In the genomic region with DNA sequence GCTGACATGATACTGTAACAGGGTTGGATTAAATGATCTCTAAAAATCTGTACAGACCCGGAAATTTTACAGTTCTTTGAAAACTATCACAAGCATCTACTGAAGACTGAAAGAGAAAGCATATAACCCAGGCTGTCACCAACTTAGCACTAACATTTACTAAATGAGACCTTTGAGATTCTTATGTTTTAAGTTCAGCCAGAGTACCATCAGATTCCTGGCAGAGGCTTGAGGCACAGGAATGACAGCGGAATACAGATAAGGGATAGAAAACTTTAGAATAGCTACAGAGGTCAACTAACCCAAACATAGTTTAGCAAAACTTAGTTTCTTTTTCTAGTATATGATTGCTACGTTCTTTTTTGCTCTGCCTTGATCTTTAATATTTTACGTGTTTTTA, we compare ENCODE assay signal across 19 cellular contexts.
DNase-seq lines count a peak whose midpoint lies in the region; ATAC-seq and TF ChIP-seq lines count a peak whose summit lies in the region.
"Had no signal": no experiment of that assay in that cellular context is flagged by ENCODE, and none has a peak within 500 bp of the region (broad histone marks: within the 10 kb centered on the region; RNA-seq: fewer than 3 reads in every experiment).

No MANE protein-coding gene starts in this region.

- H3K4me3 ChIP-seq in fibroblast of pulmonary artery (replicated peaks; ENCODE audit: low read depth, low read length) (peak overlapping the region; percentile 11), lower lobe of right lung (peak overlapping the region; percentile 0), subcutaneous abdominal adipose tissue (ENCODE audit: low read depth in 1 of 5, low read length in 5 of 5) (peak overlapping the region in 3 of 5 donors; percentile 17 to 28 (median 17)), WERI-Rb-1 (ENCODE audit: low read depth, low read length) (no peak overlapping the region)
- H3K4me3 ChIP-seq: BLaER1 treated with 17β-estradiol and CSF1 and Interleukin-3, amounts not matched to agents 10 nM and 100 nM; breast epithelium; Peyer's patch had no signal

- H3K27ac ChIP-seq in lower lobe of right lung (peak overlapping the region; percentile 46), subcutaneous abdominal adipose tissue (ENCODE audit: low read depth, low read length) (peak overlapping the region; percentile 65), WERI-Rb-1 (no peak overlapping the region)
- H3K27ac ChIP-seq: BLaER1 treated with 17β-estradiol and CSF1 and Interleukin-3, amounts not matched to agents 10 nM and 100 nM; breast epithelium had no signal

- peak overlapping the region in 3 of 5 donors; percentile 15 to 39 (median 15) for H3K9ac ChIP-seq in subcutaneous abdominal adipose tissue (ENCODE audit: low read length in 5 of 5)
- H3K9ac ChIP-seq: BLaER1 treated with 17β-estradiol and CSF1 and Interleukin-3, amounts not matched to agents 10 nM and 100 nM had no signal

- peaks cover 10% of the 10 kb centered on the region for H3K4me1 ChIP-seq in lower lobe of right lung
- H3K4me1 ChIP-seq in subcutaneous abdominal adipose tissue (ENCODE audit: control insufficient read depth in 5 of 5, insufficient read depth in 5 of 5, low read length in 5 of 5), result peaks cover 0 to 31% (median 19%) of the 10 kb centered on the region in 5 donors
- H3K4me1 ChIP-seq: breast epithelium, Peyer's patch had no signal

- H3K9me3 ChIP-seq in lower lobe of right lung (no peaks in the 10 kb centered on the region), subcutaneous abdominal adipose tissue (ENCODE audit: control insufficient read depth in 5 of 5, low read length in 5 of 5) (no peaks in the 10 kb centered on the region), WERI-Rb-1 (ENCODE audit: severe bottlenecking) (no peaks in the 10 kb centered on the region)
- H3K9me3 ChIP-seq: breast epithelium, Peyer's patch had no signal

- DNase-seq in amniotic epithelial cell (ENCODE audit: low read depth), result peak; percentile 59
- peak; percentile 48 for DNase-seq in fibroblast of pulmonary artery (ENCODE audit: low read depth)
- no peak for DNase-seq in lower lobe of right lung
- DNase-seq in 8988T, result no peak
- DNase-seq in AML-193 (lab: John Stamatoyannopoulos, UW), result no peak
- DNase-seq in NCI-H82 treated with DMSO at 0.1 percent for 48 hours (lab: John Stamatoyannopoulos, UW; ENCODE audit: unreplicated experiment), result no peak
- no peak for DNase-seq in WERI-Rb-1
- DNase-seq: activated CD4-positive, CD25-positive, alpha-beta regulatory T cell; activated gamma-delta T cell; DND-41; effector memory CD8-positive, alpha-beta T cell; GOT3; naive thymus-derived CD8-positive, alpha-beta T cell; NCI-H2029 treated with DMSO at 0.1 percent for 48 hours; NCI-H526 treated with DMSO at 0.1 percent for 48 hours; Peyer's patch had no signal

- peak in 1 of 2 donors; percentile 28 for ATAC-seq in lower lobe of right lung
- ATAC-seq: effector memory CD8-positive, alpha-beta T cell; naive thymus-derived CD8-positive, alpha-beta T cell had no signal

- H3K36me3 ChIP-seq in lower lobe of right lung (no peaks in the 10 kb centered on the region), subcutaneous abdominal adipose tissue (ENCODE audit: control insufficient read depth in 5 of 5, insufficient read depth in 5 of 5, low read length in 5 of 5) (peaks cover 0 to 12% (median 3%) of the 10 kb centered on the region in 5 donors), WERI-Rb-1 (no peaks in the 10 kb centered on the region; the same call in 1 of the 2 replicates)
- H3K36me3 ChIP-seq: breast epithelium, Peyer's patch had no signal

- intact Hi-C loops in lower lobe of right lung (cut with DNase I), result no loop called here

- TF ChIP-seq CTCF in fibroblast of pulmonary artery (IDR thresholded peaks at IDR 0.05; ENCODE audit: low read length, missing control alignments) (no peak), lower lobe of right lung (IDR thresholded peaks at IDR 0.05) (no peak), WERI-Rb-1 (IDR thresholded peaks at IDR 0.05; ENCODE audit: low read depth, low read length) (no peak)

- H3K27me3 ChIP-seq in lower lobe of right lung (ENCODE audit: low read depth), result no peaks in the 10 kb centered on the region
- no peaks in the 10 kb centered on the region for H3K27me3 ChIP-seq in subcutaneous abdominal adipose tissue (ENCODE audit: control insufficient read depth in 5 of 5, insufficient read depth in 4 of 5, low read length in 5 of 5)
- H3K27me3 ChIP-seq in WERI-Rb-1 (ENCODE audit: insufficient read depth, low read depth, severe bottlenecking), result no peaks in the 10 kb centered on the region
- H3K27me3 ChIP-seq: BLaER1 treated with 17β-estradiol and CSF1 and Interleukin-3, amounts not matched to agents 10 nM and 100 nM; breast epithelium; Peyer's patch had no signal

Comparison
In these comparisons a context has a peak if more than half of its experiments do, and no peak if none do; other contexts are left out.
1. DNase-seq: peak in amniotic epithelial cell (single experiment) and fibroblast of pulmonary artery (single experiment); none in lower lobe of right lung (single experiment), 8988T (single experiment), AML-193 (0 of 2), NCI-H82 treated with DMSO at 0.1 percent for 48 hours (single experiment) and WERI-Rb-1 (single experiment).